8 cellular contexts compared by ENCODE assay signal in the genomic region with DNA sequence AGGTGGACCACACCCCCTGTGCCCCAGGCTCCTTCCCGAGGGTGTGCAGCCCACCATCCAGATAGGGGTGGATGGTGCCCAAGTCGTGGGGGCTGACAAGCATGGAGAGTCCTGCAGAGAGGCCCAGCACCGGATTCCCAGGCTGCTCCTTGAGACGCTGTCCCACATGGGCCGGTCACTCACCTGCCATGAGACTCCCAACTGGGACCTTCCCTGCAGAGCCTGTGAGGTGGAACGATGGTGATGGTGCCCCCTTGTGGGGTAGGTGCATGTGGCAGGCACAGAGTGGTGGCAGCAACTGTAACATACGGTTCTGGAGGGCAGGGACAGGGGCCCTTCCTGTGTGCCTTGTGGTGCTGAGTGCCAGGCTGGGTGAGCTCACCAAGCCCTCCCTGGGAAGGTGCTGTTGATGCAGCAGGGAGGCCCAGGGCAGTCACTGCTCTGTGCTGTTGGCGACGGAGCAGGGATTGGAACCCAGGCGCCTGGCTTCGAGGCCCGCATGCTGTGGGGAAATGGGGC. TPM values are rescaled to one million over a fixed set of nuclear protein-coding genes. Genes with fewer than 3 reads are reported as not detected.
DNase-seq lines count a peak whose midpoint lies in the region; ATAC-seq and TF ChIP-seq lines count a peak whose summit lies in the region.

No MANE protein-coding gene starts in this region.

- intact Hi-C loops in heart right ventricle (cut with DNase I), result no loop called here

- H3K4me3 ChIP-seq in heart right ventricle, result no peak overlapping the region

- WGBS in heart right ventricle, 2 donors, result 62 to 64% methylated on average over 12 of the region's 12 CpGs

- peaks cover 0 to 7% (median 0%) of the 10 kb centered on the region in 9 donors for H3K4me1 ChIP-seq in heart right ventricle

- H3K9me3 ChIP-seq in heart right ventricle, result no peaks in the 10 kb centered on the region

- DNase-seq in DMS53 treated with DMSO at 0.1 percent for 48 hours (lab: John Stamatoyannopoulos, UW; ENCODE audit: unreplicated experiment), result peak; percentile 37
- peak; percentile 67 for DNase-seq in RPMI8226
- peak; percentile 58 for DNase-seq in activated gamma-delta T cell treated with anti-CD3 and anti-CD28 coated beads, Interleukin-2, amount 50 U/mL, for 16 hours (ENCODE audit: low read depth)
- peak; percentile 28 to 48 for DNase-seq in heart right ventricle
- peak; percentile 35 to 69 for DNase-seq in stimulated activated CD4-positive, alpha-beta T cell treated with anti-CD3 and anti-CD28 coated beads, Interleukin-12 subunit alpha, Interleukin-12 subunit beta, amount 100 ng/mL, for 24 hours (ENCODE audit: low read depth in 2 of 2)
- no peak for DNase-seq in DMS114 treated with DMSO at 0.1 percent for 48 hours (lab: John Stamatoyannopoulos, UW; ENCODE audit: unreplicated experiment)
- no peak for DNase-seq in cortex of kidney (lab: John Stamatoyannopoulos, UW)

- H3K27me3 ChIP-seq in heart right ventricle, result no peaks in the 10 kb centered on the region

- no peak overlapping the region for H3K27ac ChIP-seq in heart right ventricle

- TF ChIP-seq CTCF in heart right ventricle (IDR thresholded peaks at IDR 0.05), result peak; percentile 36 to 76 (median 65)

- peaks cover 0 to 6% (median 0%) of the 10 kb centered on the region in 9 donors for H3K36me3 ChIP-seq in heart right ventricle

- ATAC-seq in HG03280 (IDR thresholded peaks at IDR 0.05; ENCODE audit: unreplicated experiment) (peak; percentile 51), heart right ventricle (peak in 7 of 8 donors; percentile 59 to 74 (median 63))

RNA-seq across cellular contexts. Expression of a gene that starts 33.1 kb away (rescaled TPM):
- 10 to 100 TPM; 12.5 to 19.2 (median 15.8) TPM for total RNA-seq in heart right ventricle
- polyA plus RNA-seq in heart right ventricle, result 10 to 100 TPM; 20.9 to 38.3 TPM

RNA-seq across cellular contexts. Expression of a gene that starts 34.7 kb away (rescaled TPM):
- total RNA-seq in heart right ventricle, result under 1 TPM in 3 of 10 donors, not detected in 7; 0.06 to 0.09 (median 0.07) TPM
- under 1 TPM; 0.06 to 0.07 TPM for polyA plus RNA-seq in heart right ventricle

RNA-seq across cellular contexts. Expression of a gene that starts 47.0 kb away (rescaled TPM):
- 10 to 100 TPM; 10.7 to 23.5 (median 13.0) TPM for total RNA-seq in heart right ventricle
- polyA plus RNA-seq in heart right ventricle, result 10 to 100 TPM; 25.9 to 38.2 TPM

RNA-seq across cellular contexts. Expression of a gene that starts 49.8 kb away (rescaled TPM):
- under 1 TPM in 5 of 10 donors, not detected in 5; 0.15 to 0.29 (median 0.21) TPM for total RNA-seq in heart right ventricle
- under 1 TPM; 0.22 to 0.95 TPM for polyA plus RNA-seq in heart right ventricle

RNA-seq across cellular contexts. Expression of a gene that starts 52.0 kb away (rescaled TPM):
- 10 to 100 TPM; 14.3 to 24.9 (median 16.8) TPM for total RNA-seq in heart right ventricle
- 10 to 100 TPM; 15.9 to 18.9 TPM for polyA plus RNA-seq in heart right ventricle

Comparison
In these comparisons a context has a peak if more than half of its experiments do, and no peak if none do; other contexts are left out.
1. DNase-seq: peak in DMS53 treated with DMSO at 0.1 percent for 48 hours (single experiment), RPMI8226 (single experiment), activated gamma-delta T cell treated with anti-CD3 and anti-CD28 coated beads, Interleukin-2, amount 50 U/mL, for 16 hours (single experiment), heart right ventricle (2 of 2) and stimulated activated CD4-positive, alpha-beta T cell treated with anti-CD3 and anti-CD28 coated beads, Interleukin-12 subunit alpha, Interleukin-12 subunit beta, amount 100 ng/mL, for 24 hours (2 of 2); none in DMS114 treated with DMSO at 0.1 percent for 48 hours (single experiment) and cortex of kidney (single experiment).